Comparison of ENCODE assay signal across 14 cellular contexts in genomic region chr15:88708256-88709054, GRCh38.
A peak's percentile ranks its signal among the peaks of the same experiment; 100 is the strongest.
DNase-seq lines count a peak whose midpoint lies in the region; TF ChIP-seq lines count a peak whose summit lies in the region.
"Had no signal": no experiment of that assay in that cellular context is flagged by ENCODE, and none has a peak within 500 bp of the region (broad histone marks: within the 10 kb centered on the region; RNA-seq: fewer than 3 reads in every experiment).

No MANE protein-coding gene starts in this region.

- peaks cover 31 to 38% of the 10 kb centered on the region in 2 donors for H3K27me3 Mint-ChIP-seq in CD4-positive, alpha-beta memory T cell

- intact Hi-C loops in CD4-positive, alpha-beta memory T cell (cut with micrococcal nuclease) = no loop called here

- CTCF ChIA-PET in CD4-positive, alpha-beta memory T cell (lab: Charles Lee; ENCODE audit: partially characterized antibody) = no interaction called here

- no peaks in the 10 kb centered on the region for H3K9me3 ChIP-seq in CD4-positive, alpha-beta memory T cell (ENCODE audit: control insufficient read depth in 1 of 2, low read length in 2 of 2)
- H3K9me3 ChIP-seq: lower lobe of right lung, suprapubic skin had no signal

- H3K36me3 ChIP-seq in CD4-positive, alpha-beta memory T cell (ENCODE audit: insufficient read depth, low read length) = no peaks in the 10 kb centered on the region
- H3K36me3 ChIP-seq: lower lobe of right lung, suprapubic skin had no signal

- POLR2A ChIA-PET in CD4-positive, alpha-beta memory T cell (lab: Charles Lee; ENCODE audit: partially characterized antibody) = no interaction called here

- DNase-seq in GM20000 (ENCODE audit: low spot score) = peak; percentile 28
- DNase-seq in NOMO-1 treated with dmso at 0.1 percent for 144 hours (lab: John Stamatoyannopoulos, UW; ENCODE audit: unreplicated experiment) = peak; percentile 78
- DNase-seq in epithelial cell of proximal tubule (ENCODE audit: low read depth) = peak; percentile 1
- DNase-seq in skeletal muscle cell (ENCODE audit: low read depth) = peak; percentile 48
- DNase-seq in effector CD8-positive, alpha-beta T cell (lab: John Stamatoyannopoulos, UW) = no peak
- DNase-seq in CD4-positive, alpha-beta memory T cell = no peak
- DNase-seq in NK-92 (lab: John Stamatoyannopoulos, UW; ENCODE audit: unreplicated experiment) = no peak
- DNase-seq: activated CD4-positive, alpha-beta memory T cell treated with anti-CD3 and anti-CD28 coated beads, Interleukin-2, amount 10 ng/mL, durations not matched to agents 7 days and 5 days; Calu3; lower lobe of right lung; NCI-H510A; RPMI8226 had no signal

- peaks cover 7% of the 10 kb centered on the region for H3K4me1 ChIP-seq in CD4-positive, alpha-beta memory T cell (ENCODE audit: insufficient read depth, low read length)

- H3K9me3 Mint-ChIP-seq in CD4-positive, alpha-beta memory T cell = peaks cover 0 to 2% (median 0%) of the 10 kb centered on the region in 8 donors
- H3K9me3 Mint-ChIP-seq: activated CD4-positive, alpha-beta memory T cell treated with anti-CD3 and anti-CD28 coated beads, Interleukin-2, amount 10 ng/mL, durations not matched to agents 7 days and 5 days had no signal

- H3K4me3 ChIP-seq in epithelial cell of proximal tubule (ENCODE audit: low read depth, low read length) (no peak overlapping the region), skeletal muscle cell (ENCODE audit: low read depth, low read length) (no peak overlapping the region)
- H3K4me3 ChIP-seq in CD4-positive, alpha-beta memory T cell (ENCODE audit: low read length in 2 of 2) = no peak overlapping the region
- H3K4me3 ChIP-seq: lower lobe of right lung, suprapubic skin had no signal

- H3K27ac ChIP-seq in CD4-positive, alpha-beta memory T cell (ENCODE audit: low read depth, low read length) = no peak overlapping the region
- H3K27ac ChIP-seq: lower lobe of right lung, suprapubic skin had no signal

- peaks cover 6 to 17% (median 8%) of the 10 kb centered on the region in 4 donors for H3K4me1 Mint-ChIP-seq in CD4-positive, alpha-beta memory T cell

- peaks cover 16% of the 10 kb centered on the region for H3K27me3 ChIP-seq in CD4-positive, alpha-beta memory T cell (ENCODE audit: insufficient read depth, low read length)

- H3K36me3 Mint-ChIP-seq in CD4-positive, alpha-beta memory T cell = no peaks in the 10 kb centered on the region
- H3K36me3 Mint-ChIP-seq: brain had no signal

- TF ChIP-seq CTCF in GM20000 (IDR thresholded peaks at IDR 0.05; ENCODE audit: extremely low read depth, missing control alignments) (no peak), epithelial cell of proximal tubule (conservative IDR thresholded peaks at IDR 0.05; ENCODE audit: low read depth, low read length) (no peak)

- no peak overlapping the region for H3K4me3 Mint-ChIP-seq in CD4-positive, alpha-beta memory T cell
- H3K4me3 Mint-ChIP-seq: activated CD4-positive, alpha-beta memory T cell treated with anti-CD3 and anti-CD28 coated beads, Interleukin-2, amount 10 ng/mL, durations not matched to agents 7 days and 5 days; brain had no signal

- no peak overlapping the region for H3K27ac Mint-ChIP-seq in CD4-positive, alpha-beta memory T cell
- H3K27ac Mint-ChIP-seq: activated CD4-positive, alpha-beta memory T cell treated with anti-CD3 and anti-CD28 coated beads, Interleukin-2, amount 10 ng/mL, durations not matched to agents 7 days and 5 days; brain had no signal

Comparison
In these comparisons a context has a peak if more than half of its experiments do, and no peak if none do; other contexts are left out.
1. DNase-seq: peak in GM20000 (single experiment), NOMO-1 treated with dmso at 0.1 percent for 144 hours (single experiment), epithelial cell of proximal tubule (single experiment) and skeletal muscle cell (single experiment); none in effector CD8-positive, alpha-beta T cell (single experiment), CD4-positive, alpha-beta memory T cell (0 of 5) and NK-92 (single experiment).